In the genomic region with DNA sequence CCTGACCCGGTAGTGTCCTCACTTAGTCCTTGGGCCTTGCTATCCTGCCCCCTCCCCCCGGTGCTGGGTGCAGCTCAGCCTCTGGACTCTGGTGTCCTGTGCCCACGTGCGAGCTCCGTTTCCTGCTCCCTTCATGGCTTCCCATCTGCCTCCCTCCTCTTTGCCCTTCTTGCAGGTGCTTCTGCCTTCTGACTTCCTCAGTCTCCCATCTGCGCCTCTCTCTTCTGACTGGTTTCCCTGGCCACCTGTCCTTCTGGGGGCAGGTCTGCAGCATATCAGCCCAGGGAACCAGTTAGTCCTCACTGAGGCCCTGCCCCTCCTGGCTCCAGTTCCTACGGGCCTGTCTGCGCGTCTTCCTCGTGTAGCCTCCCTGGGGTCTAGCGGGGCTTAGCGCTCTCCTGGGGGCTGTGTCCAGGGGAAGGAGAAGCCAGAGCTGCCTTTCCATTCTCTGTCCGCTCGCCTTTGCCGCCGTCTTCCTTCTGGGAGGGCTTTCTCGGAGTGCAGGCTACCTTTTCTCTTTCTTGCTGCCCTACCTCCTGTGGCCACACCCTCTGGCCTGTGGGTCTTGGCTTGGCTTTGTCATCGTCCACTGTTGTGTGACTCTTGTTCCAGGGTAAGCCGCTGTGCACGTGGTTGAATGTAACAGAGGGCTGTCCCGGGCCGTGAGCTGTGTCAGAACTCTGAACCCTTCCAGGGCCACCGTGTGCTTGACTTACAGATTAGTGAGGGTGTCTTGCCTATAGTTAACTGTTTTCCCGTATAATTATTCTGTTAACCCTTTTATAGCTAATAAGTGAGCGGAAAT, we compare ENCODE assay signal across 13 cellular contexts. TPM values are rescaled to one million over a fixed set of nuclear protein-coding genes. Genes with fewer than 3 reads are reported as not detected.
DNase-seq lines count a peak whose midpoint lies in the region; ATAC-seq and TF ChIP-seq lines count a peak whose summit lies in the region.
"Had no signal": no experiment of that assay in that cellular context is flagged by ENCODE, and none has a peak within 500 bp of the region (broad histone marks: within the 10 kb centered on the region; RNA-seq: fewer than 3 reads in every experiment).

No MANE protein-coding gene starts in this region.

- intact Hi-C loops in breast epithelium (cut with DNase I; ENCODE audit: low total_unique reads) (no loop called here), left lung (cut with DNase I) (no loop called here)

- H3K27ac Mint-ChIP-seq in T-helper 2 cell treated with Interferon-gamma antibody and Interleukin-4, amounts not matched to agents 5 μg/mL and 100 μg/mL, for 36 hours: peak overlapping the region; percentile 31
- peak overlapping the region; percentile 31 for H3K27ac Mint-ChIP-seq in stimulated activated memory B cell treated with anti-CD40 and anti-IgM and Interleukin-4, amounts not matched to agents 10 μg/mL and 1 μg/mL and 100 μg/mL, for 72 hours
- no peak overlapping the region for H3K27ac Mint-ChIP-seq in endothelial cell (ENCODE audit: unreplicated experiment)

- H3K9me3 ChIP-seq in breast epithelium (no peaks in the 10 kb centered on the region), left lung (no peaks in the 10 kb centered on the region)
- H3K9me3 ChIP-seq: ovary had no signal

- TF ChIP-seq CTCF in breast epithelium (IDR thresholded peaks at IDR 0.05) (no peak), left lung (IDR thresholded peaks at IDR 0.05) (no peak), endothelial cell (IDR thresholded peaks at IDR 0.05; ENCODE audit: unreplicated experiment) (no peak)

- peak; percentile 33 for ATAC-seq in left lung
- no peak for ATAC-seq in stimulated activated memory B cell treated with anti-CD40 and anti-IgM and Interleukin-4, amounts not matched to agents 10 μg/mL and 1 μg/mL and 100 μg/mL, for 72 hours
- ATAC-seq: GM12878 had no signal

- no peaks in the 10 kb centered on the region for H3K27me3 Mint-ChIP-seq in T-helper 2 cell treated with Interferon-gamma antibody and Interleukin-4, amounts not matched to agents 5 μg/mL and 100 μg/mL, for 36 hours (ENCODE audit: low read depth)
- no peaks in the 10 kb centered on the region for H3K27me3 Mint-ChIP-seq in stimulated activated memory B cell treated with anti-CD40 and anti-IgM and Interleukin-4, amounts not matched to agents 10 μg/mL and 1 μg/mL and 100 μg/mL, for 72 hours
- H3K27me3 Mint-ChIP-seq in endothelial cell (ENCODE audit: unreplicated experiment): peaks cover 7% of the 10 kb centered on the region

- no peaks in the 10 kb centered on the region for H3K27me3 ChIP-seq in breast epithelium
- H3K27me3 ChIP-seq in left lung: no peaks in the 10 kb centered on the region
- H3K27me3 ChIP-seq: ovary had no signal

- no peak overlapping the region for H3K4me3 Mint-ChIP-seq in T-helper 2 cell treated with Interferon-gamma antibody and Interleukin-4, amounts not matched to agents 5 μg/mL and 100 μg/mL, for 36 hours
- H3K4me3 Mint-ChIP-seq in stimulated activated memory B cell treated with anti-CD40 and anti-IgM and Interleukin-4, amounts not matched to agents 10 μg/mL and 1 μg/mL and 100 μg/mL, for 72 hours: no peak overlapping the region
- H3K4me3 Mint-ChIP-seq in endothelial cell (ENCODE audit: unreplicated experiment): no peak overlapping the region

- DNase-seq in T-helper 2 cell treated with Interferon-gamma antibody and Interleukin-4, amounts not matched to agents 5 μg/mL and 100 μg/mL, for 36 hours (ENCODE audit: low spot score): no peak
- no peak for DNase-seq in T-helper 2 cell
- peak; percentile 67 to 71 for DNase-seq in breast epithelium (ENCODE audit: low spot score in 2 of 2)
- DNase-seq in left lung: no peak
- no peak for DNase-seq in endothelial cell (ENCODE audit: low spot score)
- no peak for DNase-seq in NCI-H2107 treated with DMSO at 0.1 percent for 48 hours (lab: John Stamatoyannopoulos, UW; ENCODE audit: unreplicated experiment)
- no peak for DNase-seq in NCI-H524 treated with DMSO at 0.1 percent for 48 hours (lab: John Stamatoyannopoulos, UW)
- DNase-seq: HCEC 1CT; SIG-M5; stimulated activated naive CD4-positive, alpha-beta T cell had no signal

- H3K27ac ChIP-seq in breast epithelium (peak overlapping the region in 1 of 2 donors; percentile 42), left lung (no peak overlapping the region)
- H3K27ac ChIP-seq: ovary had no signal

- TF ChIP-seq POLR2A in breast epithelium (IDR thresholded peaks at IDR 0.05): no peak

- H3K4me1 ChIP-seq in breast epithelium: peaks cover 0 to 10% of the 10 kb centered on the region in 2 donors
- H3K4me1 ChIP-seq in left lung: peaks cover 4 to 48% of the 10 kb centered on the region in 2 donors

- peaks cover 14% of the 10 kb centered on the region for H3K36me3 Mint-ChIP-seq in T-helper 2 cell treated with Interferon-gamma antibody and Interleukin-4, amounts not matched to agents 5 μg/mL and 100 μg/mL, for 36 hours (ENCODE audit: low read depth)
- peaks cover 39% of the 10 kb centered on the region for H3K36me3 Mint-ChIP-seq in stimulated activated memory B cell treated with anti-CD40 and anti-IgM and Interleukin-4, amounts not matched to agents 10 μg/mL and 1 μg/mL and 100 μg/mL, for 72 hours
- peaks cover 20% of the 10 kb centered on the region for H3K36me3 Mint-ChIP-seq in endothelial cell (ENCODE audit: low read depth, unreplicated experiment)

- peaks cover 11% of the 10 kb centered on the region for H3K4me1 Mint-ChIP-seq in T-helper 2 cell treated with Interferon-gamma antibody and Interleukin-4, amounts not matched to agents 5 μg/mL and 100 μg/mL, for 36 hours (ENCODE audit: low read depth)
- peaks cover 78% of the 10 kb centered on the region for H3K4me1 Mint-ChIP-seq in stimulated activated memory B cell treated with anti-CD40 and anti-IgM and Interleukin-4, amounts not matched to agents 10 μg/mL and 1 μg/mL and 100 μg/mL, for 72 hours
- peaks cover 49% of the 10 kb centered on the region for H3K4me1 Mint-ChIP-seq in endothelial cell (ENCODE audit: unreplicated experiment)

- H3K36me3 ChIP-seq in breast epithelium (no peaks in the 10 kb centered on the region), left lung (peaks cover 0 to 8% of the 10 kb centered on the region in 2 donors)
- H3K36me3 ChIP-seq: ovary had no signal

- H3K9me3 Mint-ChIP-seq in T-helper 2 cell treated with Interferon-gamma antibody and Interleukin-4, amounts not matched to agents 5 μg/mL and 100 μg/mL, for 36 hours: no peaks in the 10 kb centered on the region
- H3K9me3 Mint-ChIP-seq in stimulated activated memory B cell treated with anti-CD40 and anti-IgM and Interleukin-4, amounts not matched to agents 10 μg/mL and 1 μg/mL and 100 μg/mL, for 72 hours: no peaks in the 10 kb centered on the region
- H3K9me3 Mint-ChIP-seq in endothelial cell (ENCODE audit: unreplicated experiment): no peaks in the 10 kb centered on the region

- H3K4me3 ChIP-seq in breast epithelium (no peak overlapping the region), left lung (no peak overlapping the region)
- H3K4me3 ChIP-seq: GM12878, ovary had no signal

RNA-seq across cellular contexts. Expression of a gene that starts 51.8 kb away (rescaled TPM):
- total RNA-seq in breast epithelium: 100 to 1,000 TPM in 1 of 3 donors, 10 to 100 TPM in 2; 63.7 to 113 (median 91.2) TPM
- 10 to 100 TPM; 71.5 to 79.8 TPM for total RNA-seq in left lung
- 120 TPM for total RNA-seq in endothelial cell (ENCODE audit: unreplicated experiment)

Comparison
In these comparisons a context has a peak if more than half of its experiments do, and no peak if none do; other contexts are left out.
1. DNase-seq: peak in breast epithelium (2 of 2); none in T-helper 2 cell treated with Interferon-gamma antibody and Interleukin-4, amounts not matched to agents 5 μg/mL and 100 μg/mL, for 36 hours (single experiment), T-helper 2 cell (0 of 5), left lung (0 of 2), endothelial cell (single experiment), NCI-H2107 treated with DMSO at 0.1 percent for 48 hours (single experiment) and NCI-H524 treated with DMSO at 0.1 percent for 48 hours (single experiment).